Comparison of ENCODE assay signal across 15 cellular contexts in the genomic region with DNA sequence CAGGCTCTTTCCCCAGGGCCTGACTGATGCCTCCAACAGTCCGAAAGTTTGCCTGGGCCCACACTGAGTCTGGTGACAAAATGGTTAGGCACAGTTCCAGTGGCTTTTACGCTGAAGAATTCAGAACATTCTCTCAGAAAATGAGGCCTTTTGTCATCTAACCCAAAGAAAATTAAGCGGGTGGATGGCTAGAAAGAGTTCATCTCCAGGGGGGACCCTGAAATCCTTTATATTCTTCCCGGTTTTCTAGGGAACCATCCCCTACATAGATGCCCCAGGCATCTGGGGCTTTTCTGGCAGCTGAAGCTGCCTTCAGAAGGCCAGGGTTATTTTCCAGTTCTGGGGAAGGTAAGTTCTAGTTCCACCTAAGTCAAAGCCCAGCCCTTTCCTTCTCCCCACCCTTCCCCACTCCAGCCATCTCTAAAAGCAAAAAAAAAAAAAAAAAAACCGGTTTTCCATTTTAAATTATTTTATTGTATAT. TPM values are rescaled to one million over a fixed set of nuclear protein-coding genes. Genes with fewer than 3 reads are reported as not detected.
A peak's percentile ranks its signal among the peaks of the same experiment; 100 is the strongest.
DNase-seq lines count a peak whose midpoint lies in the region; ATAC-seq and TF ChIP-seq lines count a peak whose summit lies in the region.
"Had no signal": no experiment of that assay in that cellular context is flagged by ENCODE, and none has a peak within 500 bp of the region (broad histone marks: within the 10 kb centered on the region; RNA-seq: fewer than 3 reads in every experiment).

No MANE protein-coding gene starts in this region.

- no peaks in the 10 kb centered on the region for H3K27me3 ChIP-seq in ACC112 (ENCODE audit: insufficient read depth, low read length)
- peaks cover 27% of the 10 kb centered on the region for H3K27me3 ChIP-seq in HUES64 (ENCODE audit: insufficient read depth, low read length)
- H3K27me3 ChIP-seq in right atrium auricular region = no peaks in the 10 kb centered on the region
- peaks cover 0 to 18% (median 7%) of the 10 kb centered on the region in 3 experiments for H3K27me3 ChIP-seq in neuronal stem cell (ENCODE audit: control insufficient read depth in 3 of 3, insufficient read depth in 3 of 3, low read depth in 1 of 3, low read length in 3 of 3)
- peaks cover 17% of the 10 kb centered on the region for H3K27me3 ChIP-seq in trophoblast cell (ENCODE audit: insufficient read depth, low read length)
- H3K27me3 ChIP-seq: SJSA1 had no signal

- no peak overlapping the region for H4K12ac ChIP-seq in trophoblast cell (ENCODE audit: low read depth, low read length)

- H3K9ac ChIP-seq in HUES64 (ENCODE audit: low read depth, low read length) (no peak overlapping the region), neuronal stem cell (ENCODE audit: low read depth, low read length, poor library complexity) (peak overlapping the region; percentile 56), trophoblast cell (ENCODE audit: low read length) (no peak overlapping the region)

- H3K4ac ChIP-seq in neuronal stem cell (ENCODE audit: low read length) (no peak overlapping the region), trophoblast cell (ENCODE audit: low read depth, low read length) (no peak overlapping the region)

- 78% methylated on average over 4 of the region's 5 CpGs for WGBS in HUES64
- no CpG with 5 or more reads among the region's 5 CpGs for WGBS in neuronal stem cell (ENCODE audit: extremely low coverage in 2 of 2, insufficient read length in 2 of 2, insufficient replicate concordance in 1 of 2), 2 donors
- WGBS in trophoblast cell (ENCODE audit: extremely low coverage, insufficient coverage, insufficient read length) = no CpG with 5 or more reads among the region's 5 CpGs

- no peaks in the 10 kb centered on the region; the same call in 1 of the 2 replicates for H3K36me3 ChIP-seq in ACC112 (ENCODE audit: insufficient read depth, low read length)
- H3K36me3 ChIP-seq in HUES64 (ENCODE audit: insufficient read depth, low read length) = peaks cover 30% of the 10 kb centered on the region
- H3K36me3 ChIP-seq in right atrium auricular region = peaks cover 20% of the 10 kb centered on the region
- peaks cover 15 to 34% of the 10 kb centered on the region in 2 donors for H3K36me3 ChIP-seq in neuronal stem cell (replicated peaks in 1 of 2; ENCODE audit: control insufficient read depth in 2 of 2, insufficient read depth in 2 of 2, low read length in 2 of 2)
- H3K36me3 ChIP-seq in trophoblast cell (ENCODE audit: control insufficient read depth in 1 of 2, insufficient read depth in 2 of 2, low read length in 2 of 2) = peaks cover 15 to 22% of the 10 kb centered on the region in 2 experiments
- H3K36me3 ChIP-seq: BE2C had no signal

- TF ChIP-seq CTCF in right atrium auricular region (IDR thresholded peaks at IDR 0.05) = no peak

- H2AK5ac ChIP-seq in neuronal stem cell (ENCODE audit: low read depth, low read length) = no peak overlapping the region
- no peak overlapping the region for H2AK5ac ChIP-seq in trophoblast cell (ENCODE audit: low read length)

- DNase-seq in right atrium auricular region (ENCODE audit: low spot score) (no peak), neuronal stem cell (ENCODE audit: low spot score) (no peak), trophoblast cell (no peak), activated gamma-delta T cell (lab: John Stamatoyannopoulos, UW) (no peak)
- DNase-seq: activated naive CD4-positive, alpha-beta T cell treated with anti-CD3 and anti-CD28 coated beads, Interleukin-2, amount 10 ng/mL, durations not matched to agents 7 days and 5 days; BE2C; NCI-H1092 treated with DMSO at 0.1 percent for 48 hours; stimulated activated CD4-positive, alpha-beta T cell treated with anti-CD3 and anti-CD28 coated beads, Interleukin-1b, Interleukin-23, amount 100 ng/mL, for 48 hours had no signal

- H3K4me1 ChIP-seq in ACC112 (ENCODE audit: control insufficient read depth, insufficient read depth, low read length, unreplicated experiment) (peaks cover 5% of the 10 kb centered on the region), HUES64 (ENCODE audit: insufficient read depth, low read length) (peaks cover 22% of the 10 kb centered on the region), right atrium auricular region (peaks cover 0 to 48% of the 10 kb centered on the region in 2 donors), neuronal stem cell (ENCODE audit: control insufficient read depth in 2 of 2, insufficient read depth in 1 of 2, low read depth in 1 of 2, low read length in 2 of 2) (peaks cover 2 to 26% of the 10 kb centered on the region in 2 donors), trophoblast cell (ENCODE audit: control insufficient read depth in 1 of 2, insufficient read depth in 2 of 2, low read length in 2 of 2) (peaks cover 10 to 19% of the 10 kb centered on the region in 2 experiments)
- H3K4me1 ChIP-seq: BE2C had no signal

- no peak overlapping the region for H3K14ac ChIP-seq in neuronal stem cell (ENCODE audit: low read length)
- no peak overlapping the region for H3K14ac ChIP-seq in trophoblast cell (ENCODE audit: low read length)

- H4K8ac ChIP-seq in neuronal stem cell (ENCODE audit: low read depth, low read length) (no peak overlapping the region), trophoblast cell (ENCODE audit: low read depth, low read length) (no peak overlapping the region)

- H2BK5ac ChIP-seq in neuronal stem cell (ENCODE audit: low read length) (no peak overlapping the region), trophoblast cell (ENCODE audit: low read depth, low read length, poor library complexity) (no peak overlapping the region)

- H3K79me1 ChIP-seq in neuronal stem cell (ENCODE audit: low read depth, low read length) (no peaks in the 10 kb centered on the region), trophoblast cell (ENCODE audit: low read length) (no peaks in the 10 kb centered on the region)

- H2AFZ ChIP-seq in ACC112 (ENCODE audit: low read length, unreplicated experiment) (no peak overlapping the region), neuronal stem cell (ENCODE audit: low read length) (no peak overlapping the region), trophoblast cell (ENCODE audit: insufficient read depth, low read length, poor library complexity) (no peak overlapping the region)

- H3K79me2 ChIP-seq in ACC112 (ENCODE audit: control insufficient read depth, insufficient read depth, low read length, unreplicated experiment) (peaks cover 2% of the 10 kb centered on the region), trophoblast cell (ENCODE audit: control insufficient read depth, insufficient read depth, low read length, poor library complexity) (no peaks in the 10 kb centered on the region)

- H3K4me2 ChIP-seq in neuronal stem cell (ENCODE audit: insufficient read depth, low read length, poor library complexity, severe bottlenecking) = no peak overlapping the region
- no peak overlapping the region for H3K4me2 ChIP-seq in trophoblast cell (ENCODE audit: low read length)

- H3K23ac ChIP-seq in neuronal stem cell (ENCODE audit: low read depth, low read length, poor library complexity) (no peak overlapping the region), trophoblast cell (ENCODE audit: low read length) (no peak overlapping the region)

- ATAC-seq in GM21786 (IDR thresholded peaks at IDR 0.05; ENCODE audit: unreplicated experiment) (no peak), GM21576 (IDR thresholded peaks at IDR 0.05; ENCODE audit: unreplicated experiment) (no peak)
- ATAC-seq: stimulated activated effector memory CD8-positive, alpha-beta T cell treated with anti-CD3 and anti-CD28 coated beads, Interleukin-12 subunit alpha, Interleukin-12 subunit beta, amount 100 ng/mL, for 72 hours had no signal

- H2BK12ac ChIP-seq in neuronal stem cell (ENCODE audit: low read length) (no peak overlapping the region), trophoblast cell (ENCODE audit: low read length) (no peak overlapping the region)

- H2BK120ac ChIP-seq in neuronal stem cell (ENCODE audit: low read depth, low read length) (no peak overlapping the region), trophoblast cell (ENCODE audit: insufficient read depth, low read length, poor library complexity) (no peak overlapping the region)

- no peak overlapping the region for H2BK15ac ChIP-seq in neuronal stem cell (ENCODE audit: low read length)

- peak overlapping the region; percentile 24 for H3K18ac ChIP-seq in neuronal stem cell (ENCODE audit: low read length)
- H3K18ac ChIP-seq in trophoblast cell (ENCODE audit: low read length) = no peak overlapping the region

- H3K4me3 ChIP-seq in ACC112 (ENCODE audit: low read depth, low read length) (peak overlapping the region; percentile 90; the same call in 1 of the 2 replicates), HUES64 (ENCODE audit: low read length) (peak overlapping the region; percentile 72), right atrium auricular region (peak overlapping the region; percentile 69 to 81), neuronal stem cell (ENCODE audit: low read length in 2 of 2) (no peak overlapping the region), trophoblast cell (ENCODE audit: low read depth, low read length) (no peak overlapping the region)
- H3K4me3 ChIP-seq: HAP-1, SJSA1 had no signal

- H4K91ac ChIP-seq in neuronal stem cell (ENCODE audit: low read depth, low read length, poor library complexity) (no peak overlapping the region), trophoblast cell (ENCODE audit: low read depth, low read length) (no peak overlapping the region)

- peak overlapping the region; percentile 48; the same call in 1 of the 2 replicates for H3K27ac ChIP-seq in ACC112 (ENCODE audit: low read depth, low read length)
- no peak overlapping the region for H3K27ac ChIP-seq in HUES64 (ENCODE audit: low read depth, low read length)
- H3K27ac ChIP-seq in right atrium auricular region = peak overlapping the region; percentile 95 to 96
- H3K27ac ChIP-seq in neuronal stem cell (replicated peaks; ENCODE audit: low read length) = no peak overlapping the region
- no peak overlapping the region for H3K27ac ChIP-seq in trophoblast cell (ENCODE audit: low read depth, low read length)
- H3K27ac ChIP-seq: SJSA1 had no signal

- no peaks in the 10 kb centered on the region for H3K9me3 ChIP-seq in HUES64 (ENCODE audit: insufficient read depth, low read depth, low read length)
- no peaks in the 10 kb centered on the region for H3K9me3 ChIP-seq in right atrium auricular region
- H3K9me3 ChIP-seq in neuronal stem cell (replicated peaks in 1 of 2; ENCODE audit: control insufficient read depth in 2 of 2, insufficient read depth in 1 of 2, low read depth in 1 of 2, low read length in 2 of 2) = peaks cover 2 to 7% of the 10 kb centered on the region in 2 donors
- no peaks in the 10 kb centered on the region for H3K9me3 ChIP-seq in trophoblast cell (ENCODE audit: insufficient read depth, low read depth, low read length)
- H3K9me3 ChIP-seq: BE2C, HAP-1 had no signal

RNA-seq across cellular contexts. Expression of gene RASD1, which starts 2.2 kb away (rescaled TPM):
- polyA plus RNA-seq in HUES64 (2013, experiment 1 of 2) = 1.4 TPM
- 1.2 TPM for polyA plus RNA-seq in HUES64 (2013, experiment 2 of 2)
- 100 to 1,000 TPM in 1 of 2 donors, 10 to 100 TPM in 1; 37.9 to 131 TPM for total RNA-seq in right atrium auricular region
- polyA plus RNA-seq in neuronal stem cell (2013, experiment 1 of 2) = 1.2 TPM
- polyA plus RNA-seq in neuronal stem cell (2013, experiment 2 of 2) = 0.90 TPM
- 0.49 and 0.68 TPM in 2 replicates for polyA plus RNA-seq in trophoblast cell (2013)

RNA-seq across cellular contexts. Expression of gene MED9, which starts 17.2 kb away (rescaled TPM):
- polyA plus RNA-seq in HUES64 (2013, experiment 1 of 2) = 13.8 TPM
- polyA plus RNA-seq in HUES64 (2013, experiment 2 of 2) = 17.2 TPM
- total RNA-seq in right atrium auricular region = 10 to 100 TPM; 36.7 to 41.0 TPM
- polyA plus RNA-seq in neuronal stem cell (2013, experiment 1 of 2) = 17.1 TPM
- 17.1 TPM for polyA plus RNA-seq in neuronal stem cell (2013, experiment 2 of 2)
- 10.0 and 10.1 TPM in 2 replicates for polyA plus RNA-seq in trophoblast cell (2013)

Comparison
In these comparisons a context has a peak if more than half of its experiments do, and no peak if none do; other contexts are left out.
1. H3K27ac ChIP-seq: peak in ACC112 (single experiment) and right atrium auricular region (2 of 2); none in HUES64 (single experiment), neuronal stem cell (single experiment) and trophoblast cell (single experiment).
2. H3K4me3 ChIP-seq: peak in ACC112 (single experiment), HUES64 (single experiment) and right atrium auricular region (2 of 2); none in neuronal stem cell (0 of 2) and trophoblast cell (single experiment).